In the genomic region with DNA sequence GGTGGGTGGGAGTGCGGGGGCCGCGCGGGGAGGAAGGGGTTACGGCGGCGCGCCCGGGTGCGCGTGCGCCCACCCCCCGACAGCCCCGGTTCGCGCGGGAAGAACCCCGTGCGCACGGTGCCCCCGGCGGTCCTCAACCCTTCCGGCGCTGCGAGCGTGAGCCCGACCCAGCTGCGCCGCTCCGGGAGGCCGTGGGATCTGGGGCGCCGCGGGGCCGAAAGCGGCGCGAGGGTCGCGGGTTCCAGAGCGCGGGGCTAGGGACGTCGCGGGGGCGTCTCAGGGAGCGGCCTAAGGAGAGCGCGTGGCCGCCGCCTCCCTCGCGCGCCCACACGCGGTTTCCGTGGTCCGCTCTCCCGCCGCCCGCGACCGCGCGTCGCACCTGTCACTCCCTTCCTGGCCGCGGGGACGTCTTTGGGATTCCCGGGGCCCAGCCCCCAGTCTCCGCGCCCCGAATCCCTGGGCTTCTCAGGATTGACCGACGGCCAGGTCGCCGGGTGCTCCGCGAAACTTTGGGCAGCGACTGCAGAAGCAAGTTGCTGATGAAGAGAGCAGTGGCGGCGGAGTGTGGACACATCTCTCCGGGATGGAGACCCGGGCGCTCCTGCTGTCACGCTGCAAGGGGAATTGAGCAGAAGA, we compare ENCODE assay signal across 8 cellular contexts. TPM values are rescaled to one million over a fixed set of nuclear protein-coding genes. Genes with fewer than 3 reads are reported as not detected.
A peak's percentile ranks its signal among the peaks of the same experiment; 100 is the strongest.
DNase-seq lines count a peak whose midpoint lies in the region; ATAC-seq and TF ChIP-seq lines count a peak whose summit lies in the region.

No MANE protein-coding gene starts in this region.

- POLR2A ChIA-PET in CD4-positive, alpha-beta T cell (lab: Charles Lee): interaction anchor here (0.8 to 5.0 kb wide), 32 partner anchors 11 to 816 kb away, joined by 3 to 107 read pairs (median 7); partner anchors contain the start of genes CCDC134, CENPM, CYB5R3 and NDUFA6

- no peaks in the 10 kb centered on the region for H3K9me3 Mint-ChIP-seq in CD4-positive, alpha-beta T cell

- peak overlapping the region; percentile 85 for H3K9ac ChIP-seq in mucosa of stomach (ENCODE audit: low read length)

- TF ChIP-seq POLR2A in stomach (IDR thresholded peaks at IDR 0.05): no peak

- ATAC-seq in CD4-positive, alpha-beta T cell (ENCODE audit: poor library complexity): peak; percentile 12
- ATAC-seq in GM21360 (IDR thresholded peaks at IDR 0.05; ENCODE audit: unreplicated experiment): peak; percentile 22

- no peak for TF ChIP-seq EP300 in stomach (IDR thresholded peaks at IDR 0.05)

- H3K4me3 ChIP-seq in Jurkat, Clone E6-1 (ENCODE audit: low read length): peak overlapping the region; percentile 81
- H3K4me3 ChIP-seq in mucosa of stomach (ENCODE audit: low read length) (peak overlapping the region; percentile 51), stomach (peak overlapping the region; percentile 86 to 97 (median 92))

- intact Hi-C loops in CD4-positive, alpha-beta T cell (cut with DNase I, micrococcal nuclease): loop anchor here (1.0 to 5.0 kb wide), 4 partner anchors 33 to 53 kb away; partner anchors contain the start of gene CCDC134 (in 1 of the 2)
- intact Hi-C loops in stomach (cut with DNase I; ENCODE audit: low total_unique reads): no loop called here

- no peaks in the 10 kb centered on the region for H3K36me3 ChIP-seq in mucosa of stomach (ENCODE audit: control insufficient read depth, insufficient read depth, low read length)
- peaks cover 5 to 15% (median 9%) of the 10 kb centered on the region in 4 donors for H3K36me3 ChIP-seq in stomach

- H3K27me3 Mint-ChIP-seq in CD4-positive, alpha-beta T cell: no peaks in the 10 kb centered on the region

- no peak for TF ChIP-seq CTCF in CD4-positive, alpha-beta T cell (IDR thresholded peaks at IDR 0.05)
- no peak for TF ChIP-seq CTCF in stomach (IDR thresholded peaks at IDR 0.05)

- 0 to 2% (median 1%) methylated on average over 19 to 86 of the region's 86 CpGs for WGBS in stomach, 5 donors

- peak overlapping the region; percentile 89 for H3K27ac ChIP-seq in CD4-positive, alpha-beta T cell (ENCODE audit: low read depth, low read length)
- peak overlapping the region; percentile 92 for H3K27ac ChIP-seq in epithelial cell of prostate
- peak overlapping the region; percentile 96 to 98 (median 98) for H3K27ac ChIP-seq in stomach

- peak overlapping the region; percentile 90 for H3K4me3 Mint-ChIP-seq in CD4-positive, alpha-beta T cell

- CTCF ChIA-PET in CD4-positive, alpha-beta T cell (lab: Charles Lee): interaction anchor here (0.7 to 3.4 kb wide), 12 partner anchors 10 to 136 kb away, joined by 3 to 17 read pairs (median 4); partner anchors contain the start of gene CENPM

- H3K9me3 ChIP-seq in CD4-positive, alpha-beta T cell (ENCODE audit: control insufficient read depth, low read length): no peaks in the 10 kb centered on the region
- H3K9me3 ChIP-seq in mucosa of stomach (ENCODE audit: control insufficient read depth, low read length) (no peaks in the 10 kb centered on the region), stomach (no peaks in the 10 kb centered on the region)

- H3K4me1 ChIP-seq in mucosa of stomach (ENCODE audit: control insufficient read depth, insufficient read depth, low read length) (peaks cover 35% of the 10 kb centered on the region), stomach (peaks cover 25 to 54% (median 39%) of the 10 kb centered on the region in 4 donors)

- H3K4me1 Mint-ChIP-seq in CD4-positive, alpha-beta T cell (ENCODE audit: low read depth): peaks cover 49% of the 10 kb centered on the region

- peak in 9 of 10 experiments; percentile 10 to 48 (median 25) for DNase-seq in CD4-positive, alpha-beta T cell
- no peak for DNase-seq in Jurkat, Clone E6-1 (ENCODE audit: low read depth, low spot score)
- peak; percentile 20 for DNase-seq in activated T-cell treated with anti-CD3 and anti-CD28 coated beads for 1 hour (ENCODE audit: low read depth)
- no peak for DNase-seq in epithelial cell of prostate (ENCODE audit: low read depth, low spot score)
- DNase-seq in stomach: peak; percentile 48
- DNase-seq in NCI-H774 (lab: John Stamatoyannopoulos, UW): no peak

- H3K27me3 ChIP-seq in CD4-positive, alpha-beta T cell (ENCODE audit: control insufficient read depth, insufficient read depth, low read length): no peaks in the 10 kb centered on the region
- no peaks in the 10 kb centered on the region for H3K27me3 ChIP-seq in mucosa of stomach (ENCODE audit: control insufficient read depth, insufficient read depth, low read length)
- H3K27me3 ChIP-seq in stomach: no peaks in the 10 kb centered on the region

- peaks cover 27% of the 10 kb centered on the region for H3K36me3 Mint-ChIP-seq in CD4-positive, alpha-beta T cell (ENCODE audit: low read depth)

- peak overlapping the region; percentile 100 for H3K27ac Mint-ChIP-seq in CD4-positive, alpha-beta T cell

RNA-seq across cellular contexts. Expression of gene SREBF2, which starts 0.6 kb away (rescaled TPM):
- 10 to 100 TPM; 67.2 to 69.9 TPM for total RNA-seq in CD4-positive, alpha-beta T cell
- 96.2 TPM for polyA plus RNA-seq in Jurkat, Clone E6-1 (2012; ENCODE audit: insufficient read depth, insufficient read length)
- 100 to 1,000 TPM in 1 of 5 donors, 10 to 100 TPM in 4; 41.3 to 159 (median 91.7) TPM for total RNA-seq in stomach
- polyA plus RNA-seq in stomach: 10 to 100 TPM; 12.2 to 48.7 (median 29.8) TPM

RNA-seq across cellular contexts. Expression of gene CCDC134, which starts 33.0 kb away (rescaled TPM):
- 10 to 100 TPM; 14.1 to 16.2 TPM for total RNA-seq in CD4-positive, alpha-beta T cell
- 7.8 TPM for polyA plus RNA-seq in Jurkat, Clone E6-1 (2012; ENCODE audit: insufficient read depth, insufficient read length)
- total RNA-seq in stomach: 10 to 100 TPM in 2 of 5 donors, 1 to 10 TPM in 2, not detected in 1; 4.9 to 16.5 (median 12.1) TPM
- 1 to 10 TPM in 2 of 3 donors, not detected in 1; 1.6 to 2.5 TPM for polyA plus RNA-seq in stomach

Comparison
In these comparisons a context has a peak if more than half of its experiments do, and no peak if none do; other contexts are left out.
1. DNase-seq: peak in CD4-positive, alpha-beta T cell (9 of 10), activated T-cell treated with anti-CD3 and anti-CD28 coated beads for 1 hour (single experiment) and stomach (single experiment); none in Jurkat, Clone E6-1 (single experiment), epithelial cell of prostate (single experiment) and NCI-H774 (single experiment).
2. Peak in every context shown above with its lines, with median percentiles within 50 percentile points of each other: H3K27ac ChIP-seq and H3K4me3 ChIP-seq.